In the genomic region with DNA sequence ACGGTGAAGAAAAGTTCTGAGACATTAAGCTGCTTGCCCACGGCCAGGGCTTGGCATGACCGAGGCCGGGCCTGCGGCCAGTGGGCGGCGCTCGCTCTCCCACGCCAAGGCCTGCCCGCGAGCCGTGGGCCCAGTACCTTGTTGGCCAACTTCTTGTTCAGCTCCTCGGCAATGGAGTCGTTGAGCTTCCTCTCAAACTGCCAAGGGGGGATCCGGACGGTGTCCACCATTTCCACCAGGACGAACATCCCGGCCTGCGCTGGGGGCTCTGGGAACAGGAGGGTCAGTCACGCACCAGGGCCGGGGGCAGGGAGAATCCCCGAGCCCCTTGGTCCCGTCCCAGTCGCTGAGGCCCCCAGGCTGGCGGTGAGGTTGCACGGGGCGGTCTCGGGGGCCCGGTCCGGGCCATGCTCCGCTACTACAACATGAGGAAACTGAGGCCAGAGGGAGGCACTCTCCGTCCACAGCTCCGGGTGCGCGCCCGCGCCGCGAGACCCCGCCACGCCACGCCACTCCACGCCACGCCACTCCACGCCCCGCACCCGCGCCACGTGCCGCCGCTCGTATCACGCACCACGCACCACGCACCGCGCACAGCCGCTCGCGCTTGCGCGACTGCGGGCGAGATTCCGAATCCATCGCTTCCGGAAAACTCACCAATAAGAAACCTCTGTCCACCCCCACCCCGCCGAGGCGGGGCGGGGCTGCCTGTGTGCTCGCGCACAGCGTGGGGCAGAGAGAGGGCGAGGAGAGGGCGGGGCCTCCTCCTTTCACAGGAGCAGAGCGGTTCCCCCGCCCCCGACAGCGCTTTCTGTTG, we compare ENCODE assay signal across 8 cellular contexts.
DNase-seq lines count a peak whose midpoint lies in the region; ATAC-seq lines count a peak whose summit lies in the region.

A gene with protein sequence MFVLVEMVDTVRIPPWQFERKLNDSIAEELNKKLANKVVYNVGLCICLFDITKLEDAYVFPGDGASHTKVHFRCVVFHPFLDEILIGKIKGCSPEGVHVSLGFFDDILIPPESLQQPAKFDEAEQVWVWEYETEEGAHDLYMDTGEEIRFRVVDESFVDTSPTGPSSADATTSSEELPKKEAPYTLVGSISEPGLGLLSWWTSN (minus strand): TSS at position 617 of the 817 bp plus-strand sequence. CDS start 369 bp downstream, at position 248.

- H3K27me3 Mint-ChIP-seq in central memory CD8-positive, alpha-beta T cell: no peaks in the 10 kb centered on the region

- peak within 1 kb of the TSS; percentile 90 for H3K27ac Mint-ChIP-seq in central memory CD8-positive, alpha-beta T cell (ENCODE audit: low read depth)

- no peaks in the 10 kb centered on the region for H3K9me3 Mint-ChIP-seq in central memory CD8-positive, alpha-beta T cell

- ATAC-seq in GM19025 (IDR thresholded peaks at IDR 0.05; ENCODE audit: low read depth, unreplicated experiment) (peak; percentile 93), HG03342 (IDR thresholded peaks at IDR 0.05; ENCODE audit: unreplicated experiment) (peak; percentile 89)
- ATAC-seq in central memory CD8-positive, alpha-beta T cell (replicated peaks; ENCODE audit: extremely low read depth, poor library complexity, severe bottlenecking): peak; percentile 96

- peaks cover 14% of the 10 kb centered on the region for H3K36me3 Mint-ChIP-seq in central memory CD8-positive, alpha-beta T cell (ENCODE audit: insufficient read depth)

- H3K4me1 Mint-ChIP-seq in central memory CD8-positive, alpha-beta T cell: peaks cover 37% of the 10 kb centered on the region

- DNase-seq in AG20443 (ENCODE audit: low spot score): peak; percentile 99
- peak; percentile 90 to 98 for DNase-seq in NCI-H446 (lab: John Stamatoyannopoulos, UW)
- DNase-seq in activated CD4-positive, CD25-positive, alpha-beta regulatory T cell treated with anti-CD3 and anti-CD28 coated beads, Interleukin-2, amount 50 U/mL, for 16 hours (ENCODE audit: low read depth, low spot score): peak; percentile 91
- DNase-seq in central memory CD8-positive, alpha-beta T cell (ENCODE audit: low spot score in 2 of 2): peak; percentile 82 to 92
- peak; percentile 99 for DNase-seq in islet precursor cell
- peak; percentile 91 to 99 (median 95) for DNase-seq in stimulated activated CD4-positive, alpha-beta T cell treated with anti-CD3 and anti-CD28 coated beads, Interleukin-12 subunit alpha, Interleukin-12 subunit beta, amount 100 ng/mL, for 48 hours (ENCODE audit: low read depth in 2 of 3, low spot score in 1 of 3)

- H3K4me3 Mint-ChIP-seq in central memory CD8-positive, alpha-beta T cell: peak within 1 kb of the TSS; percentile 92

Comparison
In these comparisons a context has a peak if more than half of its experiments do, and no peak if none do; other contexts are left out.
1. Peak in every context shown above with its lines: DNase-seq and ATAC-seq.